In the genomic region with DNA sequence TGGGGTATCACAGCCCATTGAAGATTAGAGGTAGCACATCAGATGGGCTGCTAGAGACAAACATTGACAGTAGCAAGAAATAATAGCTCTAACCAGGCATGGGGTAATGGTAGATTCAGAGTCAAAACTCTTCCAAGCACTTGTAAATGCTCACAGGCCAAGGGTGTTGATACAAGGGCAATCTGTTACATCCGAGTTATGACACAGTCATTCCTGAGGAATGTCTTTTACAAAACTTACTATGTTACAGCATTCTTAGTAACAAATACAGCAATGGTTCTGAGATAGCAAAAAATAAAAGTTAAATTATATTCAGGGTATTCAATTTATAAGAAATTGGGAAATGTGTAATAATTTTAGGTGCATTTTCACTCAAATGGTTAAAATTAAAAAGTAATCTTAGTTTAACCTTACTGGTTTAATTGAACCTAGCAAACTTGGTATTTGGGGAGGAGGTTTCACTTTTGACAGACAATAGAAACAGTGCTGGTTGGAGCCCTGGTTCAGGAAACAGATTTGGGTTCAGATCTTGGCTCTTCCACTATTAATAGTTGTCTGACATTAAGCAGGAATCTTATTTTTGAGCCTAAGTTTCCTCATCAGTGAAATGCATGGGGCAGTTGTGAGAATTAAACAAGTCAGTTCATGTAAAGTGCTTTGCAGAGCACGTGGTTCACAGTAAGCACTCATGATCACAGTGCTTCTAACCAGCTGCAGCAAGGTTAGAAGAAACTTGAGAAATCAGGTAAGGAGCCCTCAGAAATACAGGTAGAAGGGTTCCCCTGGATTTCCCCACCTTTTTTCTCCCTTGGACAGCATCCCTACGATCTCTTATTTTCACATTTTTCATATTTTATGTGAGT, we compare ENCODE assay signal across 11 cellular contexts. TPM values are rescaled to one million over a fixed set of nuclear protein-coding genes. Genes with fewer than 3 reads are reported as not detected.
DNase-seq lines count a peak whose midpoint lies in the region; ATAC-seq and TF ChIP-seq lines count a peak whose summit lies in the region.
"Had no signal": no experiment of that assay in that cellular context is flagged by ENCODE, and none has a peak within 500 bp of the region (broad histone marks: within the 10 kb centered on the region; RNA-seq: fewer than 3 reads in every experiment).

No MANE protein-coding gene starts in this region.

- H3K4me3 ChIP-seq in PC-3 (ENCODE audit: low read length) (no peak overlapping the region), osteoblast (ENCODE audit: insufficient read depth, low read length) (peak overlapping the region; percentile 34), sigmoid colon (no peak overlapping the region), right lobe of liver (no peak overlapping the region)

- H3K27ac ChIP-seq in PC-3 (ENCODE audit: low read length) (peak overlapping the region; percentile 50), osteoblast (ENCODE audit: low read depth, low read length) (peak overlapping the region; percentile 95), sigmoid colon (no peak overlapping the region), right lobe of liver (no peak overlapping the region)

- no peak overlapping the region for H2AFZ ChIP-seq in PC-3 (ENCODE audit: low read length)
- no peak overlapping the region for H2AFZ ChIP-seq in osteoblast (ENCODE audit: low read length)

- no peaks in the 10 kb centered on the region for H3K27me3 ChIP-seq in PC-3 (ENCODE audit: low read length)
- no peaks in the 10 kb centered on the region for H3K27me3 ChIP-seq in osteoblast (ENCODE audit: insufficient read depth, low read length)
- no peaks in the 10 kb centered on the region for H3K27me3 ChIP-seq in sigmoid colon
- no peaks in the 10 kb centered on the region for H3K27me3 ChIP-seq in right lobe of liver

- WGBS in sigmoid colon, 2 donors = 78 to 80% methylated on average over 3 of the region's 3 CpGs
- 89% methylated on average over 3 of the region's 3 CpGs for WGBS in right lobe of liver (ENCODE audit: insufficient coverage, low coverage, low lambda C conversion rate, missing lambda C conversion rate)

- H3K9me3 ChIP-seq in PC-3 (ENCODE audit: low read length) (no peaks in the 10 kb centered on the region), osteoblast (ENCODE audit: low read depth, low read length) (no peaks in the 10 kb centered on the region), sigmoid colon (no peaks in the 10 kb centered on the region), right lobe of liver (no peaks in the 10 kb centered on the region)

- DNase-seq in ELR (ENCODE audit: low read depth) (peak; percentile 88), PC-3 (peak; percentile 65), osteoblast (ENCODE audit: insufficient read length, low spot score, missing footprints) (no peak), LoVo (ENCODE audit: low spot score) (no peak), sigmoid colon (no peak), right lobe of liver (no peak)
- DNase-seq: activated effector memory CD4-positive, alpha-beta T cell treated with anti-CD3 and anti-CD28 coated beads, Interleukin-2, amount 50 U/mL, for 16 hours; cortex of kidney had no signal

- ATAC-seq in PC-3 (peak; percentile 20), esophagus mucosa (peak; percentile 41), right lobe of liver (no peak), HG02852 (IDR thresholded peaks at IDR 0.05; ENCODE audit: unreplicated experiment) (no peak)
- ATAC-seq: activated CD4-positive, CD25-positive, alpha-beta regulatory T cell treated with anti-CD3 and anti-CD28 coated beads, Interleukin-2, amount 50 U/mL, for 24 hours had no signal

- no peak for TF ChIP-seq EP300 in sigmoid colon (IDR thresholded peaks at IDR 0.05)

- H3K36me3 ChIP-seq in PC-3 (ENCODE audit: low read depth, low read length) = no peaks in the 10 kb centered on the region
- peaks cover 7% of the 10 kb centered on the region for H3K36me3 ChIP-seq in osteoblast (ENCODE audit: insufficient read depth, low read length)
- H3K36me3 ChIP-seq in sigmoid colon = no peaks in the 10 kb centered on the region
- peaks cover 0 to 3% (median 0%) of the 10 kb centered on the region in 4 donors for H3K36me3 ChIP-seq in right lobe of liver

- H3K4me2 ChIP-seq in PC-3 (ENCODE audit: low read length) (peak overlapping the region; percentile 21), osteoblast (ENCODE audit: insufficient read depth, low read length) (peak overlapping the region; percentile 64)

- no peaks in the 10 kb centered on the region for H3F3A ChIP-seq in PC-3 (ENCODE audit: low read length, unreplicated experiment)

- H3K4me1 ChIP-seq in PC-3 (ENCODE audit: insufficient read depth, low read length) = peaks cover 30% of the 10 kb centered on the region
- H3K4me1 ChIP-seq in osteoblast (ENCODE audit: insufficient read depth, low read length) = peaks cover 26% of the 10 kb centered on the region
- peaks cover 0 to 36% (median 29%) of the 10 kb centered on the region in 4 donors for H3K4me1 ChIP-seq in sigmoid colon
- peaks cover 0 to 13% (median 5%) of the 10 kb centered on the region in 4 donors for H3K4me1 ChIP-seq in right lobe of liver

- intact Hi-C loops in PC-3 (cut with micrococcal nuclease) = no loop called here
- intact Hi-C loops in sigmoid colon (cut with DNase I) = no loop called here
- intact Hi-C loops in right lobe of liver (cut with DNase I) = no loop called here

- H4K20me1 ChIP-seq in PC-3 (ENCODE audit: low read length) (no peaks in the 10 kb centered on the region), osteoblast (ENCODE audit: insufficient read depth, low read length) (no peaks in the 10 kb centered on the region)

- CTCF ChIA-PET in PC-3 (lab: Charles Lee) = no interaction called here

- H3K79me2 ChIP-seq in PC-3 (ENCODE audit: low read length) = peaks cover 20% of the 10 kb centered on the region
- peaks cover 77% of the 10 kb centered on the region for H3K79me2 ChIP-seq in osteoblast (ENCODE audit: insufficient read depth, low read length)

- H3K9me2 ChIP-seq in PC-3 (replicated peaks; ENCODE audit: low read length) = no peaks in the 10 kb centered on the region

- H3K9ac ChIP-seq in PC-3 (ENCODE audit: low read length) = no peak overlapping the region

- no peak for TF ChIP-seq POLR2A in sigmoid colon (IDR thresholded peaks at IDR 0.05)
- no peak for TF ChIP-seq POLR2A in right lobe of liver (IDR thresholded peaks at IDR 0.05)

- no TSS peak for BruUV-seq in PC-3 (replicated peaks; lab: Mats Ljungman, UMichigan)

- POLR2A ChIA-PET in PC-3 (lab: Charles Lee; ENCODE audit: unreplicated experiment) = interaction anchor here (0.6 kb wide), 2 partner anchors 57 to 68 kb away, joined by 3 read pairs; no protein-coding TSS in a partner anchor

- TF ChIP-seq CTCF in PC-3 (conservative IDR thresholded peaks at IDR 0.05; ENCODE audit: low read depth, low read length) (no peak), osteoblast (IDR thresholded peaks at IDR 0.05; ENCODE audit: extremely low read depth, low read depth, low read length) (no peak), sigmoid colon (IDR thresholded peaks at IDR 0.05) (no peak), right lobe of liver (IDR thresholded peaks at IDR 0.05) (no peak)

RNA-seq across cellular contexts. Expression of a gene that starts 4.4 kb away (rescaled TPM):
- 7.4 and 9.0 TPM in 2 replicates for total RNA-seq in PC-3 (2014; rRNA removed)
- total RNA-seq in esophagus mucosa = 5.5 TPM
- total RNA-seq in osteoblast = 18.0 and 18.5 TPM in 2 replicates
- total RNA-seq in sigmoid colon = 10 to 100 TPM; 21.3 to 31.4 (median 23.8) TPM
- 10 to 100 TPM in 2 of 3 donors, 1 to 10 TPM in 1; 7.2 to 18.0 (median 13.1) TPM for polyA plus RNA-seq in sigmoid colon
- total RNA-seq in right lobe of liver = 10 to 100 TPM in 4 of 6 experiments, 1 to 10 TPM in 2; 6.4 to 14.2 (median 12.0) TPM

Comparison
In these comparisons a context has a peak if more than half of its experiments do, and no peak if none do; other contexts are left out.
1. DNase-seq: peak in ELR (single experiment) and PC-3 (single experiment); none in osteoblast (single experiment), LoVo (single experiment), sigmoid colon (single experiment) and right lobe of liver (0 of 3).
2. ATAC-seq: peak in PC-3 (single experiment) and esophagus mucosa (single experiment); none in right lobe of liver (0 of 4) and HG02852 (single experiment).
3. H3K27ac ChIP-seq: peak in PC-3 (single experiment) and osteoblast (single experiment); none in sigmoid colon (0 of 4) and right lobe of liver (0 of 3).